13 cellular contexts compared by ENCODE assay signal in the genomic region with DNA sequence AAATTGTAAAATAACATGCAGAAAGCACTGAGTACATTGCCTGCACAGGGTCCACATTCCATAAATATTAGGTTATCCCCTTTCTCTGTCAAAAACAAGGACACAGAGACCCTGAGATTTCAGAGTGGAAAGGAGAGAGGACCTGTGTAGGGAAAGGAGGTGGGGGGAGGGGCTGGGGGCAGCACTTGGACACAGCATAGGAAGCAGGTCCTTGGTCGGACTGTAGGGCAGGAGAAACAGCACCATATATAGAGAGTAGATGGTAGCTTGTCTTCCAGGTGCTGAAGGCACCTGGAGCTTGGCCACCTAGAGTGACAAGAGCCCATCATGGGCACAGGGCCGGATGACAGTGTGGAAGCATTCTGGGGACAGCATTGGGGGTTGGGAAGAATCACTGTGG. TPM values are rescaled to one million over a fixed set of nuclear protein-coding genes. Genes with fewer than 3 reads are reported as not detected.
A peak's percentile ranks its signal among the peaks of the same experiment; 100 is the strongest.
DNase-seq lines count a peak whose midpoint lies in the region; ATAC-seq and TF ChIP-seq lines count a peak whose summit lies in the region.
"Had no signal": no experiment of that assay in that cellular context is flagged by ENCODE, and none has a peak within 500 bp of the region (broad histone marks: within the 10 kb centered on the region; RNA-seq: fewer than 3 reads in every experiment).

No MANE protein-coding gene starts in this region.

- peaks cover 51% of the 10 kb centered on the region for H3K79me2 ChIP-seq in ACC112 (ENCODE audit: control insufficient read depth, insufficient read depth, low read length, unreplicated experiment)

- 0 out of 2 replicates have a peak overlapping the region, but pooled peaks have one; percentile 91 for H3K27ac ChIP-seq in ACC112 (ENCODE audit: low read depth, low read length)
- peak overlapping the region; percentile 95 to 98 (median 96) for H3K27ac ChIP-seq in esophagus muscularis mucosa (replicated peaks in 1 of 4)

- H3K27ac Mint-ChIP-seq in HFFc6 (peak overlapping the region; percentile 61), T-helper 17 cell (no peak overlapping the region)
- no peak overlapping the region for H3K27ac Mint-ChIP-seq in activated T-cell treated with anti-CD3 and anti-CD28 coated beads, Interleukin-2, amount 50 U/mL, for 72 hours

- H3K36me3 ChIP-seq in ACC112 (ENCODE audit: insufficient read depth, low read length): peaks cover 40% of the 10 kb centered on the region; the same call in 1 of the 2 replicates
- peaks cover 40 to 66% (median 60%) of the 10 kb centered on the region in 4 donors for H3K36me3 ChIP-seq in esophagus muscularis mucosa
- H3K36me3 ChIP-seq: BE2C had no signal

- H3K9me3 Mint-ChIP-seq in HFFc6: no peaks in the 10 kb centered on the region
- no peaks in the 10 kb centered on the region for H3K9me3 Mint-ChIP-seq in activated T-cell treated with anti-CD3 and anti-CD28 coated beads, Interleukin-2, amount 50 U/mL, for 72 hours

- no peaks in the 10 kb centered on the region for H3K9me3 ChIP-seq in esophagus muscularis mucosa
- H3K9me3 ChIP-seq in T-helper 17 cell (ENCODE audit: control insufficient read depth, low read length, poor library complexity, severe bottlenecking): no peaks in the 10 kb centered on the region
- H3K9me3 ChIP-seq: BE2C, spleen had no signal

- WGBS in esophagus muscularis mucosa: 52% methylated on average over 2 of the region's 2 CpGs

- peaks cover 37% of the 10 kb centered on the region for H3K27me3 Mint-ChIP-seq in HFFc6 (ENCODE audit: insufficient read depth)
- no peaks in the 10 kb centered on the region for H3K27me3 Mint-ChIP-seq in activated T-cell treated with anti-CD3 and anti-CD28 coated beads, Interleukin-2, amount 50 U/mL, for 72 hours (ENCODE audit: low read depth)
- H3K27me3 Mint-ChIP-seq in T-helper 17 cell: no peaks in the 10 kb centered on the region

- TF ChIP-seq EP300 in esophagus muscularis mucosa (IDR thresholded peaks at IDR 0.05): no peak

- ATAC-seq in activated T-cell treated with anti-CD3 and anti-CD28 coated beads, Interleukin-2, amount 50 U/mL, for 72 hours (replicated peaks in 1 of 2): no peak
- no peak for ATAC-seq in HG03457 (IDR thresholded peaks at IDR 0.05; ENCODE audit: unreplicated experiment)
- ATAC-seq in T-helper 17 cell: no peak

- peaks cover 48% of the 10 kb centered on the region for H3K4me1 ChIP-seq in ACC112 (ENCODE audit: control insufficient read depth, insufficient read depth, low read length, unreplicated experiment)
- peaks cover 27 to 63% (median 47%) of the 10 kb centered on the region in 4 donors for H3K4me1 ChIP-seq in esophagus muscularis mucosa
- H3K4me1 ChIP-seq: BE2C had no signal

- no peak for TF ChIP-seq POLR2A in esophagus muscularis mucosa (IDR thresholded peaks at IDR 0.05; ENCODE audit: low read depth)

- intact Hi-C loops in esophagus muscularis mucosa (cut with DNase I): no loop called here
- intact Hi-C loops in posterior vena cava (cut with DNase I): no loop called here

- H3K4me3 ChIP-seq in ACC112 (ENCODE audit: low read depth, low read length): peak overlapping the region; percentile 98
- H3K4me3 ChIP-seq in esophagus muscularis mucosa: peak overlapping the region; percentile 72 to 90 (median 86)

- H3K4me3 Mint-ChIP-seq in HFFc6 (peak overlapping the region; percentile 100), T-helper 17 cell (no peak overlapping the region)
- H3K4me3 Mint-ChIP-seq in activated T-cell treated with anti-CD3 and anti-CD28 coated beads, Interleukin-2, amount 50 U/mL, for 72 hours: no peak overlapping the region

- no peak for TF ChIP-seq CTCF in HFFc6 (IDR thresholded peaks at IDR 0.05)
- TF ChIP-seq CTCF in esophagus muscularis mucosa (IDR thresholded peaks at IDR 0.05): no peak

- H3K36me3 Mint-ChIP-seq in HFFc6 (ENCODE audit: low read depth) (peaks cover 61% of the 10 kb centered on the region), T-helper 17 cell (ENCODE audit: low read depth) (no peaks in the 10 kb centered on the region)
- H3K36me3 Mint-ChIP-seq in activated T-cell treated with anti-CD3 and anti-CD28 coated beads, Interleukin-2, amount 50 U/mL, for 72 hours (ENCODE audit: insufficient read depth in 2 of 2): no peaks in the 10 kb centered on the region

- DNase-seq in HFFc6: no peak
- DNase-seq in esophagus muscularis mucosa (ENCODE audit: extremely low spot score): no peak
- peak; percentile 18 for DNase-seq in posterior vena cava (ENCODE audit: low spot score)
- DNase-seq in activated T-cell treated with anti-CD3 and anti-CD28 coated beads, Interleukin-2, amount 50 U/mL, for 72 hours: no peak
- no peak for DNase-seq in activated CD4-positive, alpha-beta T cell treated with anti-CD3 and anti-CD28 coated beads for 48 hours
- no peak for DNase-seq in T-helper 17 cell
- DNase-seq: BE2C; central memory CD4-positive, alpha-beta T cell; NCI-H187 treated with DMSO at 0.1 percent for 48 hours; spleen had no signal

- H3K27me3 ChIP-seq in ACC112 (ENCODE audit: insufficient read depth, low read length): no peaks in the 10 kb centered on the region
- no peaks in the 10 kb centered on the region for H3K27me3 ChIP-seq in esophagus muscularis mucosa
- H3K27me3 ChIP-seq: BE2C had no signal

- H3K4me1 Mint-ChIP-seq in HFFc6 (ENCODE audit: low read depth): peaks cover 74% of the 10 kb centered on the region
- H3K4me1 Mint-ChIP-seq in activated T-cell treated with anti-CD3 and anti-CD28 coated beads, Interleukin-2, amount 50 U/mL, for 72 hours (ENCODE audit: low read depth): peaks cover 35% of the 10 kb centered on the region
- peaks cover 20% of the 10 kb centered on the region for H3K4me1 Mint-ChIP-seq in T-helper 17 cell

- H2AFZ ChIP-seq in ACC112 (ENCODE audit: low read length, unreplicated experiment): no peak overlapping the region

RNA-seq across cellular contexts. Expression of a gene that starts 2.4 kb away (rescaled TPM):
- 1,000 to 10,000 TPM; 1,810 to 3,557 (median 2,546) TPM for total RNA-seq in HFFc6 (2021; fragmentation: NEBNext Ultra II Directional; extraction: Animal tissue kit (Norgen Biotek cat#: 25700))
- total RNA-seq in esophagus muscularis mucosa (over 10,000 TPM in 3 of 4 donors, 1,000 to 10,000 TPM in 1; 8,856 to 14,576 (median 12,022) TPM), posterior vena cava (1,000 to 10,000 TPM; 2,096 to 3,529 TPM), T-helper 17 cell (10 to 100 TPM; 29.2 to 33.9 TPM)
- total RNA-seq in activated T-cell treated with anti-CD3 and anti-CD28 coated beads, Interleukin-2, amount 50 U/mL, for 72 hours: 1 to 10 TPM; 5.4 to 7.8 TPM

RNA-seq across cellular contexts. Expression of a gene that starts 13.6 kb away (rescaled TPM):
- total RNA-seq in HFFc6 (2021; fragmentation: NEBNext Ultra II Directional; extraction: Animal tissue kit (Norgen Biotek cat#: 25700)): under 1 TPM in 1 of 6 experiments, not detected in 5; 0.28 TPM
- 1 to 10 TPM in 1 of 4 donors, not detected in 3; 2.2 TPM for total RNA-seq in esophagus muscularis mucosa
- total RNA-seq in posterior vena cava: 1 to 10 TPM in 1 of 2 donors, not detected in 1; 1.2 TPM
- total RNA-seq in activated T-cell treated with anti-CD3 and anti-CD28 coated beads, Interleukin-2, amount 50 U/mL, for 72 hours: 1 to 10 TPM in 1 of 2 donors, under 1 TPM in 1; 0.65 to 1.6 TPM
- total RNA-seq in T-helper 17 cell: not detected
- total RNA-seq: lung microvascular endothelial cell, spleen had no signal

RNA-seq across cellular contexts. Expression of a gene that starts 22.3 kb away (rescaled TPM):
- total RNA-seq in HFFc6 (2021; fragmentation: NEBNext Ultra II Directional; extraction: Animal tissue kit (Norgen Biotek cat#: 25700)): 1 to 10 TPM; 1.7 to 4.4 (median 2.6) TPM
- total RNA-seq in esophagus muscularis mucosa (1 to 10 TPM; 1.3 to 3.3 (median 1.7) TPM), posterior vena cava (under 1 TPM; 0.29 to 0.46 TPM), T-helper 17 cell (1 to 10 TPM; 1.6 to 3.1 TPM)
- 10 to 100 TPM; 12.0 to 15.1 TPM for total RNA-seq in activated T-cell treated with anti-CD3 and anti-CD28 coated beads, Interleukin-2, amount 50 U/mL, for 72 hours

RNA-seq across cellular contexts. Expression of a gene that starts 29.2 kb away (rescaled TPM):
- total RNA-seq in HFFc6 (2021; fragmentation: NEBNext Ultra II Directional; extraction: Animal tissue kit (Norgen Biotek cat#: 25700)): 10 to 100 TPM; 22.5 to 29.8 (median 24.6) TPM
- total RNA-seq in esophagus muscularis mucosa (100 to 1,000 TPM in 2 of 4 donors, 10 to 100 TPM in 2; 68.4 to 117 (median 104) TPM), posterior vena cava (10 to 100 TPM; 54.6 to 60.3 TPM), T-helper 17 cell (10 to 100 TPM; 27.7 to 35.2 TPM)
- total RNA-seq in activated T-cell treated with anti-CD3 and anti-CD28 coated beads, Interleukin-2, amount 50 U/mL, for 72 hours: 10 to 100 TPM in 1 of 2 donors, 1 to 10 TPM in 1; 9.5 to 10.8 TPM

RNA-seq across cellular contexts. Expression of a gene that starts 29.5 kb away (rescaled TPM):
- over 10,000 TPM in 5 of 6 experiments, 1,000 to 10,000 TPM in 1; 9,197 to 39,404 (median 23,537) TPM for total RNA-seq in HFFc6 (2021; fragmentation: NEBNext Ultra II Directional; extraction: Animal tissue kit (Norgen Biotek cat#: 25700))
- 1,000 to 10,000 TPM; 1,899 to 6,162 (median 2,510) TPM for total RNA-seq in esophagus muscularis mucosa
- total RNA-seq in posterior vena cava: over 10,000 TPM; 18,238 to 21,166 TPM
- total RNA-seq in activated T-cell treated with anti-CD3 and anti-CD28 coated beads, Interleukin-2, amount 50 U/mL, for 72 hours: 1,000 to 10,000 TPM; 5,353 to 9,709 TPM
- total RNA-seq in T-helper 17 cell: over 10,000 TPM in 1 of 2 donors, 1,000 to 10,000 TPM in 1; 7,466 to 10,512 TPM

Comparison
In these comparisons a context has a peak if more than half of its experiments do, and no peak if none do; other contexts are left out.
1. RNA of a gene that starts 2.4 kb away (total RNA-seq): 8,856 to 14,576 TPM in esophagus muscularis mucosa, 2,096 to 3,529 TPM in posterior vena cava and 1,810 to 3,557 TPM in HFFc6; 29.2 to 33.9 TPM in T-helper 17 cell and 5.4 to 7.8 TPM in activated T-cell treated with anti-CD3 and anti-CD28 coated beads, Interleukin-2, amount 50 U/mL, for 72 hours; every median in the first group is over 10 times any median in the second.